8 cellular contexts compared by ENCODE assay signal in genomic region chr2:202871161-202872141, GRCh38. TPM values are rescaled to one million over a fixed set of nuclear protein-coding genes. Genes with fewer than 3 reads are reported as not detected.
DNase-seq lines count a peak whose midpoint lies in the region; ATAC-seq and TF ChIP-seq lines count a peak whose summit lies in the region.

TSS of gene ICA1L (minus strand) at chr2:202871766. CDS start at chr2:202829009, 42,757 bp downstream.

- DNase-seq in Karpas-422 (peak; percentile 89), SK-N-DZ (ENCODE audit: low spot score) (peak; percentile 75), globus pallidus (ENCODE audit: low spot score) (peak; percentile 55), osteoblast (ENCODE audit: insufficient read length, low spot score, missing footprints) (peak; percentile 95), tibial artery (peak; percentile 56 to 80)
- DNase-seq in activated naive CD4-positive, alpha-beta T cell treated with anti-CD3 and anti-CD28 coated beads, Interleukin-2, amount 50 U/mL, for 16 hours: peak; percentile 63

- H3K4me1 ChIP-seq in ES-I3 (ENCODE audit: insufficient read depth, low read length) (no peaks in the 10 kb centered on the region), Karpas-422 (ENCODE audit: low read length) (peaks cover 20% of the 10 kb centered on the region), osteoblast (ENCODE audit: insufficient read depth, low read length) (peaks cover 10% of the 10 kb centered on the region), tibial artery (peaks cover 0 to 7% (median 3%) of the 10 kb centered on the region in 4 donors)

- peak within 1 kb of the TSS; percentile 86 for H3K9ac ChIP-seq in ES-I3 (ENCODE audit: low read depth, low read length)
- peak within 1 kb of the TSS; percentile 79 for H3K9ac ChIP-seq in Karpas-422 (ENCODE audit: low read length)

- H3K9me3 ChIP-seq in ES-I3 (ENCODE audit: control insufficient read depth, insufficient read depth, low read length): no peaks in the 10 kb centered on the region
- no peaks in the 10 kb centered on the region for H3K9me3 ChIP-seq in Karpas-422 (ENCODE audit: low read length)
- no peaks in the 10 kb centered on the region for H3K9me3 ChIP-seq in osteoblast (ENCODE audit: low read depth, low read length)
- no peaks in the 10 kb centered on the region for H3K9me3 ChIP-seq in tibial artery

- H3K27me3 ChIP-seq in Karpas-422 (ENCODE audit: low read length) (no peaks in the 10 kb centered on the region), osteoblast (ENCODE audit: insufficient read depth, low read length) (no peaks in the 10 kb centered on the region), tibial artery (no peaks in the 10 kb centered on the region)

- H3K27ac ChIP-seq in Karpas-422 (ENCODE audit: low read length) (peak within 1 kb of the TSS; percentile 68), osteoblast (ENCODE audit: low read depth, low read length) (peak within 1 kb of the TSS; percentile 62), tibial artery (peak within 1 kb of the TSS; percentile 73 to 83)

- no peaks in the 10 kb centered on the region for H3K9me2 ChIP-seq in Karpas-422 (replicated peaks; ENCODE audit: insufficient read depth, low read length)

- ATAC-seq in GM21825 (IDR thresholded peaks at IDR 0.05; ENCODE audit: unreplicated experiment): peak; percentile 79

- TF ChIP-seq CTCF in osteoblast (IDR thresholded peaks at IDR 0.05; ENCODE audit: extremely low read depth, low read depth, low read length) (no peak), tibial artery (IDR thresholded peaks at IDR 0.05) (peak in 1 of 2 experiments; percentile 11)

- H3K4me2 ChIP-seq in Karpas-422 (ENCODE audit: low read depth, low read length, poor library complexity, severe bottlenecking) (peak within 1 kb of the TSS; percentile 89), osteoblast (ENCODE audit: insufficient read depth, low read length) (peak within 1 kb of the TSS; percentile 91)

- H2AFZ ChIP-seq in Karpas-422 (ENCODE audit: low read length): peak within 1 kb of the TSS; percentile 91
- H2AFZ ChIP-seq in osteoblast (ENCODE audit: low read length): peak within 1 kb of the TSS; percentile 95

- intact Hi-C loops in tibial artery (cut with DNase I; ENCODE audit: low total_unique reads): loop anchor here (2.0 kb wide), 1 partner anchor 283 kb away; no protein-coding TSS in a partner anchor

- H3K36me3 ChIP-seq in ES-I3 (ENCODE audit: insufficient read depth, low read length) (no peaks in the 10 kb centered on the region), Karpas-422 (ENCODE audit: insufficient read depth, low read length) (no peaks in the 10 kb centered on the region), osteoblast (ENCODE audit: insufficient read depth, low read length) (no peaks in the 10 kb centered on the region), tibial artery (peaks cover 0 to 1% (median 0%) of the 10 kb centered on the region in 3 donors)

- peaks cover 10% of the 10 kb centered on the region; the same call in 1 of the 2 replicates for H3K79me2 ChIP-seq in Karpas-422 (ENCODE audit: low read length)
- no peaks in the 10 kb centered on the region for H3K79me2 ChIP-seq in osteoblast (ENCODE audit: insufficient read depth, low read length)

- H3K4me3 ChIP-seq in Karpas-422 (ENCODE audit: low read length) (peak within 1 kb of the TSS; percentile 85), osteoblast (ENCODE audit: insufficient read depth, low read length) (peak within 1 kb of the TSS; percentile 92), tibial artery (peak within 1 kb of the TSS; percentile 69 to 90)

- H4K20me1 ChIP-seq in Karpas-422 (ENCODE audit: insufficient read depth, low read depth, low read length) (no peaks in the 10 kb centered on the region), osteoblast (ENCODE audit: insufficient read depth, low read length) (no peaks in the 10 kb centered on the region)

RNA-seq across cellular contexts. Expression of gene ICA1L, which starts in this region (rescaled TPM):
- total RNA-seq in Karpas-422 (2014; rRNA removed; shearing (Covaris generic); ENCODE audit: low replicate concordance): 10.1 and 13.2 TPM in 2 replicates
- 6.5 and 7.0 TPM in 2 replicates for polyA plus RNA-seq in SK-N-DZ (2014; cell fraction: cytosol; rRNA removed)
- 7.8 and 19.4 TPM in 2 replicates for polyA plus RNA-seq in SK-N-DZ (2014; cell fraction: nucleus; rRNA removed)
- total RNA-seq in osteoblast: 8.7 and 12.1 TPM in 2 replicates

Comparison
In these comparisons a context has a peak if more than half of its experiments do, and no peak if none do; other contexts are left out.
1. Peak in every context shown above with its lines: DNase-seq, ATAC-seq, H3K4me3 ChIP-seq and H3K27ac ChIP-seq.